In genomic region chr3:174204765-174205164, GRCh38 we compare ENCODE assay signal across 34 cellular contexts.
"Had no signal": no experiment of that assay in that cellular context is flagged by ENCODE, and none has a peak within 500 bp of the region (broad histone marks: within the 10 kb centered on the region; RNA-seq: fewer than 3 reads in every experiment).

No MANE protein-coding gene starts in this region.

- H3K27ac ChIP-seq: ascending aorta, brain microvascular endothelial cell, coronary artery, epithelial cell of prostate, foreskin keratinocyte, gastroesophageal sphincter, heart right ventricle, hepatocyte had no signal

- H3K36me3 Mint-ChIP-seq: activated CD4-positive, alpha-beta memory T cell treated with anti-CD3 and anti-CD28 coated beads for 36 hours; activated CD8-positive, alpha-beta memory T cell treated with anti-CD3 and anti-CD28 coated beads, Interleukin-2, amount 10 ng/mL, durations not matched to agents 7 days and 5 days; activated naive CD4-positive, alpha-beta T cell treated with anti-CD3 and anti-CD28 coated beads, Interleukin-2, amount 50 U/mL, for 72 hours; activated naive CD8-positive, alpha-beta T cell treated with anti-CD3 and anti-CD28 coated beads, Interleukin-2, amount 10 ng/mL, durations not matched to agents 7 days and 5 days had no signal

- FAIRE-seq: bronchial epithelial cell, endothelial cell of umbilical vein had no signal

- DNase-seq: activated CD4-positive, alpha-beta memory T cell treated with anti-CD3 and anti-CD28 coated beads for 36 hours; activated CD4-positive, alpha-beta T cell treated with anti-CD3 and anti-CD28 coated beads for 36 hours; activated CD4-positive, alpha-beta T cell treated with anti-CD3 and anti-CD28 coated beads, Interleukin-2, amount 10 ng/mL, durations not matched to agents 24 days and 14 days; activated CD4-positive, CD25-positive, alpha-beta regulatory T cell; activated CD4-positive, CD25-positive, alpha-beta regulatory T cell treated with anti-CD3 and anti-CD28 coated beads, Interleukin-2, amount 50 U/mL, for 72 hours; activated CD8-positive, alpha-beta memory T cell treated with anti-CD3 and anti-CD28 coated beads, Interleukin-2, amount 10 ng/mL, durations not matched to agents 7 days and 5 days; activated CD8-positive, alpha-beta memory T cell treated with anti-CD3 and anti-CD28 coated beads, Interleukin-2, amount 50 U/mL, for 4 hours; activated CD8-positive, alpha-beta T cell treated with anti-CD3 and anti-CD28 coated beads, Interleukin-2, amount 10 ng/mL, durations not matched to agents 7 days and 5 days; activated effector memory CD4-positive, alpha-beta T cell treated with anti-CD3 and anti-CD28 coated beads, Interleukin-2, amount 50 U/mL, for 16 hours; activated naive CD4-positive, alpha-beta T cell treated with anti-CD3 and anti-CD28 coated beads for 36 hours; activated naive CD8-positive, alpha-beta T cell treated with anti-CD3 and anti-CD28 coated beads, Interleukin-2, amount 10 ng/mL, durations not matched to agents 7 days and 5 days; activated T-cell treated with anti-CD3 and anti-CD28 coated beads, Interleukin-2, amount 50 U/mL, for 1 hour; activated T-cell treated with anti-CD3 and anti-CD28 coated beads, Interleukin-2, amount 50 U/mL, for 48 hours; brain microvascular endothelial cell; dermis blood vessel endothelial cell; effector CD4-positive, alpha-beta T cell; effector memory CD8-positive, alpha-beta T cell; foreskin keratinocyte; heart right ventricle; T-helper 1 cell; T-helper 17 cell; T1000 had no signal

- H3K9me3 Mint-ChIP-seq: activated CD4-positive, alpha-beta memory T cell treated with anti-CD3 and anti-CD28 coated beads for 36 hours; activated CD4-positive, alpha-beta T cell treated with anti-CD3 and anti-CD28 coated beads, Interleukin-2, amount 10 ng/mL, durations not matched to agents 24 days and 14 days; activated naive CD4-positive, alpha-beta T cell treated with anti-CD3 and anti-CD28 coated beads for 36 hours; activated naive CD8-positive, alpha-beta T cell treated with anti-CD3 and anti-CD28 coated beads, Interleukin-2, amount 10 ng/mL, durations not matched to agents 7 days and 5 days; activated T-helper 1 cell treated with anti-CD3 and anti-CD28 coated beads, Interleukin-12 subunit alpha, Interleukin-12 subunit beta, Interleukin-2, Interleukin-4 antibody, amounts not matched to agents 30 ng/mL and 10 ng/mL and 1 ng/mL, durations not matched to agents 14 hours and 24 hours and 36 hours; activated T-helper 2 cell treated with anti-CD3 and anti-CD28 coated beads, Interferon-gamma antibody, Interleukin-2, Interleukin-4, amounts not matched to agents 10 μg/mL and 5 μg/mL and 100 μg/mL, durations not matched to agents 14 hours and 24 hours and 36 hours; central memory CD8-positive, alpha-beta T cell; T-helper 2 cell treated with Interferon-gamma antibody and Interleukin-4, amounts not matched to agents 5 μg/mL and 100 μg/mL, for 36 hours had no signal

- H3K4me3 ChIP-seq: ascending aorta, coronary artery, gastroesophageal sphincter, heart right ventricle, hepatocyte had no signal

- H3K9me3 ChIP-seq: ascending aorta, gastroesophageal sphincter, heart right ventricle had no signal

- H3K4me3 Mint-ChIP-seq: activated CD4-positive, alpha-beta memory T cell treated with anti-CD3 and anti-CD28 coated beads for 36 hours; activated CD4-positive, alpha-beta T cell treated with anti-CD3 and anti-CD28 coated beads for 36 hours; activated CD4-positive, alpha-beta T cell treated with anti-CD3 and anti-CD28 coated beads, Interleukin-2, amount 10 ng/mL, durations not matched to agents 24 days and 14 days; activated CD8-positive, alpha-beta memory T cell treated with anti-CD3 and anti-CD28 coated beads, Interleukin-2, amount 10 ng/mL, durations not matched to agents 7 days and 5 days; activated CD8-positive, alpha-beta T cell treated with anti-CD3 and anti-CD28 coated beads, Interleukin-2, amount 10 ng/mL, durations not matched to agents 7 days and 5 days; activated naive CD4-positive, alpha-beta T cell treated with anti-CD3 and anti-CD28 coated beads for 36 hours; activated naive CD8-positive, alpha-beta T cell treated with anti-CD3 and anti-CD28 coated beads, Interleukin-2, amount 10 ng/mL, durations not matched to agents 7 days and 5 days; activated T-helper 1 cell treated with anti-CD3 and anti-CD28 coated beads, Interleukin-12 subunit alpha, Interleukin-12 subunit beta, Interleukin-2, Interleukin-4 antibody, amounts not matched to agents 30 ng/mL and 10 ng/mL and 1 ng/mL, durations not matched to agents 14 hours and 24 hours and 36 hours; central memory CD8-positive, alpha-beta T cell; effector memory CD8-positive, alpha-beta T cell; T-helper 17 cell; T-helper 2 cell treated with Interferon-gamma antibody and Interleukin-4, amounts not matched to agents 5 μg/mL and 100 μg/mL, for 36 hours had no signal

- H3K27me3 Mint-ChIP-seq: activated CD4-positive, alpha-beta memory T cell treated with anti-CD3 and anti-CD28 coated beads for 36 hours; activated CD4-positive, alpha-beta T cell treated with anti-CD3 and anti-CD28 coated beads for 36 hours; activated CD4-positive, alpha-beta T cell treated with anti-CD3 and anti-CD28 coated beads, Interleukin-2, amount 10 ng/mL, durations not matched to agents 24 days and 14 days; activated CD8-positive, alpha-beta memory T cell treated with anti-CD3 and anti-CD28 coated beads, Interleukin-2, amount 10 ng/mL, durations not matched to agents 7 days and 5 days; activated naive CD8-positive, alpha-beta T cell treated with anti-CD3 and anti-CD28 coated beads, Interleukin-2, amount 10 ng/mL, durations not matched to agents 7 days and 5 days; central memory CD8-positive, alpha-beta T cell; effector memory CD8-positive, alpha-beta T cell; T-helper 17 cell had no signal

- H3K79me2 ChIP-seq: hepatocyte had no signal

- H3K36me3 ChIP-seq: ascending aorta, brain microvascular endothelial cell, gastroesophageal sphincter, heart right ventricle had no signal

- H3K4me1 ChIP-seq: foreskin keratinocyte had no signal

- H3K4me2 ChIP-seq: hepatocyte had no signal

- H3K27ac Mint-ChIP-seq: activated CD4-positive, alpha-beta memory T cell treated with anti-CD3 and anti-CD28 coated beads for 36 hours; activated CD4-positive, alpha-beta T cell treated with anti-CD3 and anti-CD28 coated beads for 36 hours; activated CD4-positive, alpha-beta T cell treated with anti-CD3 and anti-CD28 coated beads, Interleukin-2, amount 10 ng/mL, durations not matched to agents 24 days and 14 days; activated CD8-positive, alpha-beta memory T cell treated with anti-CD3 and anti-CD28 coated beads, Interleukin-2, amount 10 ng/mL, durations not matched to agents 7 days and 5 days; activated CD8-positive, alpha-beta T cell treated with anti-CD3 and anti-CD28 coated beads, Interleukin-2, amount 10 ng/mL, durations not matched to agents 7 days and 5 days; activated naive CD4-positive, alpha-beta T cell treated with anti-CD3 and anti-CD28 coated beads for 36 hours; activated naive CD4-positive, alpha-beta T cell treated with anti-CD3 and anti-CD28 coated beads, Interleukin-2, amount 50 U/mL, for 72 hours; activated naive CD8-positive, alpha-beta T cell treated with anti-CD3 and anti-CD28 coated beads, Interleukin-2, amount 10 ng/mL, durations not matched to agents 7 days and 5 days; activated T-helper 1 cell treated with anti-CD3 and anti-CD28 coated beads, Interleukin-12 subunit alpha, Interleukin-12 subunit beta, Interleukin-2, Interleukin-4 antibody, amounts not matched to agents 30 ng/mL and 10 ng/mL and 1 ng/mL, durations not matched to agents 14 hours and 24 hours and 36 hours; activated T-helper 2 cell treated with anti-CD3 and anti-CD28 coated beads, Interferon-gamma antibody, Interleukin-2, Interleukin-4, amounts not matched to agents 10 μg/mL and 5 μg/mL and 100 μg/mL, durations not matched to agents 14 hours and 24 hours and 36 hours; effector memory CD8-positive, alpha-beta T cell; T-helper 17 cell; T-helper 2 cell treated with Interferon-gamma antibody and Interleukin-4, amounts not matched to agents 5 μg/mL and 100 μg/mL, for 36 hours had no signal

- H3K27me3 ChIP-seq: ascending aorta, brain microvascular endothelial cell, foreskin keratinocyte, gastroesophageal sphincter, heart right ventricle, hepatocyte had no signal

- H2AFZ ChIP-seq: hepatocyte had no signal

- H3K4me1 Mint-ChIP-seq: activated CD4-positive, alpha-beta T cell treated with anti-CD3 and anti-CD28 coated beads for 36 hours; activated CD4-positive, alpha-beta T cell treated with anti-CD3 and anti-CD28 coated beads, Interleukin-2, amount 10 ng/mL, durations not matched to agents 24 days and 14 days; activated CD8-positive, alpha-beta memory T cell treated with anti-CD3 and anti-CD28 coated beads, Interleukin-2, amount 10 ng/mL, durations not matched to agents 7 days and 5 days; activated naive CD8-positive, alpha-beta T cell treated with anti-CD3 and anti-CD28 coated beads, Interleukin-2, amount 10 ng/mL, durations not matched to agents 7 days and 5 days; central memory CD8-positive, alpha-beta T cell; T-helper 17 cell had no signal
